In the genomic region with DNA sequence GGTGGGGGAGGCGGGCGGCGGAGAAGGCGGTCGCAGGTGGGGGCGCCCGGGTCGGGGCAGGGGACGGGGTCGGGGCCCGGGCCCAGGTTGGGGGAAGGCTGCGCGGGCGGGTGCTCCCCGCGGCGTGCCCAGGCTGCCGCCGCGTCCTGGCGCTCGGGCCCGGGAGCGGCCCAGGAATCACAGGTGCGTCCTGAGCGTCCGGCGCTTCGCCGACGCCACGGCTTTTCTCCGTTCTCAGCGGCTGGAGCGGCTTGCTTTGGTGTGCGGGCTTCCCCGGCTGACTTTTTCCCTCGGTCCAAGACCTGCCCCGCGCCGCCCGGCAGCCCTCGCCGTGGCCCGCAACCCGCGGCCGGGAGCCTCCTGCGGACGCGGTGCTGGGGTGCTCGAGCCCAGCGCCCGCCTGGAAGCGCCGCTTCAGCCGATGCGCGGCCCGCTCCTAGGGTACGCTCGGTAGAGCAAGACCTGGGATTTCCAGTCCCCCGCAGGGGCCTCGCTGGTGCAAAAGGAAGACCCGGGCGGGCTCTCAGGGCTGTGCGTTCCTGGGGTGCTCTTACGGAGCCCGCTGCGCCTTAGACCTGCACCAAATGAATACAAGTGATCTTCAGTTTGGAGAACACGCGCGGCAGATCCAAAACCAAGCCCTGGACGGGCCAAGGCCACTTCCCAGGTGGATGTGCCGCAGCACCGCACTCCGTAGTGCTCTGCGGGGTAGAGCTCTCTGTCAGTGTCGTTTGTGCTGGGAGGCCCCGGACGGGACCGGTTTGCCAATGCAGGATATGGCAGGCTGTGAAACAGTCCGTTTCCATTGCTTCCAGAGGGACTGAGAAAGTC, we compare ENCODE assay signal across 8 cellular contexts. TPM values are rescaled to one million over a fixed set of nuclear protein-coding genes. Genes with fewer than 3 reads are reported as not detected.
A peak's percentile ranks its signal among the peaks of the same experiment; 100 is the strongest.
DNase-seq lines count a peak whose midpoint lies in the region; ATAC-seq and TF ChIP-seq lines count a peak whose summit lies in the region.

No MANE protein-coding gene starts in this region.

- H3K27me3 Mint-ChIP-seq in natural killer cell treated with Interleukin-12 subunit alpha and Interleukin-12 subunit beta and Interleukin-15 and Interleukin-18, amount 100 ng/mL, for 72 hours: no peaks in the 10 kb centered on the region

- peak; percentile 35 for ATAC-seq in GM21447 (IDR thresholded peaks at IDR 0.05; ENCODE audit: unreplicated experiment)
- peak; percentile 37 to 42 for ATAC-seq in natural killer cell treated with Interleukin-12 subunit alpha and Interleukin-12 subunit beta and Interleukin-15 and Interleukin-18, amount 100 ng/mL, for 72 hours

- H3K9me3 Mint-ChIP-seq in natural killer cell treated with Interleukin-12 subunit alpha and Interleukin-12 subunit beta and Interleukin-15 and Interleukin-18, amount 100 ng/mL, for 72 hours: no peaks in the 10 kb centered on the region

- H3K36me3 Mint-ChIP-seq in natural killer cell treated with Interleukin-12 subunit alpha and Interleukin-12 subunit beta and Interleukin-15 and Interleukin-18, amount 100 ng/mL, for 72 hours: no peaks in the 10 kb centered on the region

- peak; percentile 36 for DNase-seq in EL
- DNase-seq in HuH-7 (ENCODE audit: low spot score): peak; percentile 30
- peak; percentile 28 for DNase-seq in activated CD8-positive, alpha-beta memory T cell treated with anti-CD3 and anti-CD28 coated beads, Interleukin-2, amount 50 U/mL, for 4 hours
- DNase-seq in fibroblast of mammary gland (ENCODE audit: low read depth): peak; percentile 10
- DNase-seq in natural killer cell treated with Interleukin-12 subunit alpha and Interleukin-12 subunit beta and Interleukin-15 and Interleukin-18, amount 100 ng/mL, for 72 hours (ENCODE audit: low spot score): no peak
- no peak for DNase-seq in NCI-H226
- no peak for DNase-seq in cortex of kidney (lab: John Stamatoyannopoulos, UW)

- no peak for TF ChIP-seq CTCF in fibroblast of mammary gland (conservative IDR thresholded peaks at IDR 0.05; ENCODE audit: control insufficient read depth, insufficient read depth, low read depth, low read length)

- H3K4me1 Mint-ChIP-seq in natural killer cell treated with Interleukin-12 subunit alpha and Interleukin-12 subunit beta and Interleukin-15 and Interleukin-18, amount 100 ng/mL, for 72 hours (ENCODE audit: low read depth in 2 of 2): peaks cover 10 to 17% of the 10 kb centered on the region in 2 donors

- H3K4me3 Mint-ChIP-seq in natural killer cell treated with Interleukin-12 subunit alpha and Interleukin-12 subunit beta and Interleukin-15 and Interleukin-18, amount 100 ng/mL, for 72 hours: peak overlapping the region; percentile 76

- H3K4me3 ChIP-seq in fibroblast of mammary gland (ENCODE audit: control insufficient read depth, low read depth, low read length): peak overlapping the region; percentile 47

- H3K27ac Mint-ChIP-seq in natural killer cell treated with Interleukin-12 subunit alpha and Interleukin-12 subunit beta and Interleukin-15 and Interleukin-18, amount 100 ng/mL, for 72 hours: peak overlapping the region; percentile 23 to 68

RNA-seq across cellular contexts. Expression of gene NIPA1, which starts 0.6 kb away (rescaled TPM):
- 10 to 100 TPM; 16.0 to 19.5 TPM for total RNA-seq in natural killer cell treated with Interleukin-12 subunit alpha and Interleukin-12 subunit beta and Interleukin-15 and Interleukin-18, amount 100 ng/mL, for 72 hours

RNA-seq across cellular contexts. Expression of gene NIPA2, which starts 51.4 kb away (rescaled TPM):
- total RNA-seq in natural killer cell treated with Interleukin-12 subunit alpha and Interleukin-12 subunit beta and Interleukin-15 and Interleukin-18, amount 100 ng/mL, for 72 hours: 100 to 1,000 TPM in 1 of 2 donors, 10 to 100 TPM in 1; 72.2 to 102 TPM

Comparison
In these comparisons a context has a peak if more than half of its experiments do, and no peak if none do; other contexts are left out.
1. DNase-seq: peak in EL (single experiment), HuH-7 (single experiment), activated CD8-positive, alpha-beta memory T cell treated with anti-CD3 and anti-CD28 coated beads, Interleukin-2, amount 50 U/mL, for 4 hours (single experiment) and fibroblast of mammary gland (single experiment); none in natural killer cell treated with Interleukin-12 subunit alpha and Interleukin-12 subunit beta and Interleukin-15 and Interleukin-18, amount 100 ng/mL, for 72 hours (single experiment), NCI-H226 (single experiment) and cortex of kidney (single experiment).